ENCODE assay signal across 8 cellular contexts in genomic region chr6:13453771-13454251, GRCh38. TPM values are rescaled to one million over a fixed set of nuclear protein-coding genes. Genes with fewer than 3 reads are reported as not detected.
DNase-seq lines count a peak whose midpoint lies in the region; ATAC-seq and TF ChIP-seq lines count a peak whose summit lies in the region.

No MANE protein-coding gene starts in this region.

- peak overlapping the region; percentile 94 for H3K27ac Mint-ChIP-seq in activated naive CD8-positive, alpha-beta T cell treated with anti-CD3 and anti-CD28 coated beads, Interleukin-2, amount 10 ng/mL, durations not matched to agents 7 days and 5 days

- DNase-seq in NCI-H446 treated with DMSO at 0.1 percent for 48 hours (lab: John Stamatoyannopoulos, UW) (peak; percentile 14), NCI-H446 (lab: John Stamatoyannopoulos, UW) (no peak), NCI-H774 (lab: John Stamatoyannopoulos, UW) (peak; percentile 50), psoas muscle (no peak), mucosa of gallbladder (ENCODE audit: low spot score) (no peak), trophoblast cell (no peak), sciatic nerve (ENCODE audit: low spot score) (no peak)
- DNase-seq in activated naive CD8-positive, alpha-beta T cell treated with anti-CD3 and anti-CD28 coated beads, Interleukin-2, amount 10 ng/mL, durations not matched to agents 7 days and 5 days, result no peak

- H3K4me3 Mint-ChIP-seq in activated naive CD8-positive, alpha-beta T cell treated with anti-CD3 and anti-CD28 coated beads, Interleukin-2, amount 10 ng/mL, durations not matched to agents 7 days and 5 days, result peak overlapping the region; percentile 76

- H3K36me3 ChIP-seq in psoas muscle (ENCODE audit: insufficient read depth in 1 of 2, low read depth in 1 of 2) (peaks cover 0 to 7% of the 10 kb centered on the region in 2 donors), trophoblast cell (ENCODE audit: control insufficient read depth in 1 of 2, insufficient read depth in 2 of 2, low read length in 2 of 2) (no peaks in the 10 kb centered on the region)

- no peaks in the 10 kb centered on the region for H3K79me1 ChIP-seq in trophoblast cell (ENCODE audit: low read length)

- no peak overlapping the region for H2BK5ac ChIP-seq in trophoblast cell (ENCODE audit: low read depth, low read length, poor library complexity)

- H4K8ac ChIP-seq in trophoblast cell (ENCODE audit: low read depth, low read length), result no peak overlapping the region

- H3K4me1 Mint-ChIP-seq in activated naive CD8-positive, alpha-beta T cell treated with anti-CD3 and anti-CD28 coated beads, Interleukin-2, amount 10 ng/mL, durations not matched to agents 7 days and 5 days, result peaks cover 36% of the 10 kb centered on the region

- POLR2A ChIA-PET in activated naive CD8-positive, alpha-beta T cell treated with anti-CD3 and anti-CD28 coated beads, Interleukin-2, amount 10 ng/mL, durations not matched to agents 7 days and 5 days (lab: Charles Lee), result interaction anchor here (0.6 to 1.6 kb wide), 9 partner anchors 8 to 256 kb away, joined by 3 to 9 read pairs (median 4); partner anchors contain the start of genes SIRT5 and TBC1D7

- H3K27ac ChIP-seq in psoas muscle, result peak overlapping the region; percentile 62
- no peak overlapping the region for H3K27ac ChIP-seq in trophoblast cell (ENCODE audit: low read depth, low read length)

- no peaks in the 10 kb centered on the region for H3K79me2 ChIP-seq in trophoblast cell (ENCODE audit: control insufficient read depth, insufficient read depth, low read length, poor library complexity)

- H3K4me3 ChIP-seq in psoas muscle, result no peak overlapping the region
- no peak overlapping the region for H3K4me3 ChIP-seq in trophoblast cell (ENCODE audit: low read depth, low read length)

- TF ChIP-seq CTCF in psoas muscle (IDR thresholded peaks at IDR 0.05), result no peak

- no peak overlapping the region for H3K9ac ChIP-seq in trophoblast cell (ENCODE audit: low read length)

- H3K14ac ChIP-seq in trophoblast cell (ENCODE audit: low read length), result no peak overlapping the region

- no peak overlapping the region for H3K4ac ChIP-seq in trophoblast cell (ENCODE audit: low read depth, low read length)

- no peak overlapping the region for H3K4me2 ChIP-seq in trophoblast cell (ENCODE audit: low read length)

- no peak overlapping the region for H3K23ac ChIP-seq in trophoblast cell (ENCODE audit: low read length)

- H3K36me3 Mint-ChIP-seq in activated naive CD8-positive, alpha-beta T cell treated with anti-CD3 and anti-CD28 coated beads, Interleukin-2, amount 10 ng/mL, durations not matched to agents 7 days and 5 days, result peaks cover 16% of the 10 kb centered on the region

- peaks cover 33% of the 10 kb centered on the region for H3K4me1 ChIP-seq in psoas muscle
- no peaks in the 10 kb centered on the region for H3K4me1 ChIP-seq in trophoblast cell (ENCODE audit: control insufficient read depth in 1 of 2, insufficient read depth in 2 of 2, low read length in 2 of 2)

- H2AK5ac ChIP-seq in trophoblast cell (ENCODE audit: low read length), result no peak overlapping the region

- H2BK120ac ChIP-seq in trophoblast cell (ENCODE audit: insufficient read depth, low read length, poor library complexity), result no peak overlapping the region

- H2AFZ ChIP-seq in trophoblast cell (ENCODE audit: insufficient read depth, low read length, poor library complexity), result no peak overlapping the region

- no peaks in the 10 kb centered on the region for H3K27me3 Mint-ChIP-seq in activated naive CD8-positive, alpha-beta T cell treated with anti-CD3 and anti-CD28 coated beads, Interleukin-2, amount 10 ng/mL, durations not matched to agents 7 days and 5 days

- H3K9me3 Mint-ChIP-seq in activated naive CD8-positive, alpha-beta T cell treated with anti-CD3 and anti-CD28 coated beads, Interleukin-2, amount 10 ng/mL, durations not matched to agents 7 days and 5 days, result peaks cover 3% of the 10 kb centered on the region

- no peak overlapping the region for H3K18ac ChIP-seq in trophoblast cell (ENCODE audit: low read length)

- WGBS in psoas muscle, 3 donors, result 59 to 81% (median 73%) methylated on average over 2 of the region's 2 CpGs
- WGBS in trophoblast cell (ENCODE audit: extremely low coverage, insufficient coverage, insufficient read length), result no CpG with 5 or more reads among the region's 2 CpGs

- H3K27me3 ChIP-seq in psoas muscle (ENCODE audit: insufficient read depth in 3 of 3, low read length in 2 of 3) (no peaks in the 10 kb centered on the region), trophoblast cell (ENCODE audit: insufficient read depth, low read length) (no peaks in the 10 kb centered on the region)

- intact Hi-C loops in psoas muscle (cut with DNase I), result loop anchor here in 1 of 2 donors (5.0 kb wide), 1 partner anchor 37 kb away; no protein-coding TSS in a partner anchor
- intact Hi-C loops in sciatic nerve (cut with DNase I), result no loop called here

- H4K12ac ChIP-seq in trophoblast cell (ENCODE audit: low read depth, low read length), result no peak overlapping the region

- H4K91ac ChIP-seq in trophoblast cell (ENCODE audit: low read depth, low read length), result no peak overlapping the region

- H2BK12ac ChIP-seq in trophoblast cell (ENCODE audit: low read length), result no peak overlapping the region

- no peaks in the 10 kb centered on the region for H3K9me3 ChIP-seq in psoas muscle
- no peaks in the 10 kb centered on the region for H3K9me3 ChIP-seq in trophoblast cell (ENCODE audit: insufficient read depth, low read depth, low read length)

- peak; percentile 63 for ATAC-seq in activated naive CD8-positive, alpha-beta T cell treated with anti-CD3 and anti-CD28 coated beads, Interleukin-2, amount 10 ng/mL, durations not matched to agents 7 days and 5 days (ENCODE audit: low read depth)
- ATAC-seq in psoas muscle, result peak in 1 of 4 donors; percentile 20
- ATAC-seq in sciatic nerve, result no peak

RNA-seq across cellular contexts. Expression of gene GFOD1, which starts 33.6 kb away (rescaled TPM):
- 1 to 10 TPM; 5.2 to 5.9 TPM for total RNA-seq in activated naive CD8-positive, alpha-beta T cell treated with anti-CD3 and anti-CD28 coated beads, Interleukin-2, amount 10 ng/mL, durations not matched to agents 7 days and 5 days
- total RNA-seq in psoas muscle (10 to 100 TPM; 16.7 to 34.2 (median 23.9) TPM), mucosa of gallbladder (17.4 TPM), sciatic nerve (16.3 TPM)
- 10 to 100 TPM in 1 of 3 donors, 1 to 10 TPM in 2; 5.9 to 12.0 (median 8.3) TPM for polyA plus RNA-seq in psoas muscle
- 3.8 and 3.9 TPM in 2 replicates for polyA plus RNA-seq in trophoblast cell (2013)

Comparison
In these comparisons a context has a peak if more than half of its experiments do, and no peak if none do; other contexts are left out.
1. DNase-seq: peak in NCI-H446 treated with DMSO at 0.1 percent for 48 hours (single experiment) and NCI-H774 (single experiment); none in NCI-H446 (0 of 2), activated naive CD8-positive, alpha-beta T cell treated with anti-CD3 and anti-CD28 coated beads, Interleukin-2, amount 10 ng/mL, durations not matched to agents 7 days and 5 days (single experiment), psoas muscle (0 of 2), mucosa of gallbladder (single experiment), trophoblast cell (0 of 2) and sciatic nerve (single experiment).